ENCODE assay signal across 9 cellular contexts in the genomic region with DNA sequence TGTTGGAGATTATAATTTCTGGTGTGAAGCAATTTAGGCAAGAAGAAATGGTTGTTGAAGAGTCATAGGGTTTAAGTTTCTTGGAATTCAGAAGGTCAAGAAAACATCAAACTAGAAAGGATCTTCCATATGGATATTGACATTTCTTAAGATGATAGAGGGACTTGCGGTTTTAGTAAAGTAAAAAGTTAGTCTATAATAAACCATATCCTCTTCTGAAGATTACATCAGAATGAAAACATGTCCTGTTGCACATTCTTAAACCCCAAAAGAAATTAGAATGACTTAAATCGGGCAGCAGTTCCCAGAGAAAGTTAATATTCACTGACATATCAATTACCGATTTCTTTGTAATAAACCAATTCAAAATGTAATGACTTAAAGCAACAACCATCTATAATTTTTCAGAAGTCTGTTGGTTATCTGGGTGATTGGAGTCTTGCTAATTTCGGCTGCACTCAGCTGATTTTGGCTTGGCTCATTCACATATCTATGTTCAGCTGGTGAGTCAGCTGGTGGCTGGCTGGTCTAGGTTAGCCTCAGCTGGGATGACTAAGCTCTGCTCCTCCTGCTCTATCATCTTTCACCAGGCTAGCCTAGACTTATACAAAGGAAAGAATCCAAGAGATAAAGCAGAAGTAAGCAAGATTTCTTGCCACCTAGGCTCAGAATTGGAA. TPM values are rescaled to one million over a fixed set of nuclear protein-coding genes. Genes with fewer than 3 reads are reported as not detected.
A peak's percentile ranks its signal among the peaks of the same experiment; 100 is the strongest.
DNase-seq lines count a peak whose midpoint lies in the region; ATAC-seq and FAIRE-seq lines count a peak whose summit lies in the region.
"Had no signal": no experiment of that assay in that cellular context is flagged by ENCODE, and none has a peak within 500 bp of the region (broad histone marks: within the 10 kb centered on the region; RNA-seq: fewer than 3 reads in every experiment).

No MANE protein-coding gene starts in this region.

- H3K27me3 Mint-ChIP-seq in activated CD4-positive, alpha-beta memory T cell treated with anti-CD3 and anti-CD28 coated beads, Interleukin-2, amount 10 ng/mL, durations not matched to agents 7 days and 5 days: no peaks in the 10 kb centered on the region

- peak; percentile 47 for FAIRE-seq in islet of Langerhans (lab: Jason Lieb, UNC)

- POLR2A ChIA-PET in activated CD4-positive, alpha-beta memory T cell treated with anti-CD3 and anti-CD28 coated beads, Interleukin-2, amount 10 ng/mL, durations not matched to agents 7 days and 5 days (lab: Charles Lee): no interaction called here

- peaks cover 2% of the 10 kb centered on the region for H3K9me3 Mint-ChIP-seq in activated CD4-positive, alpha-beta memory T cell treated with anti-CD3 and anti-CD28 coated beads, Interleukin-2, amount 10 ng/mL, durations not matched to agents 7 days and 5 days
- H3K9me3 Mint-ChIP-seq: activated B cell treated with CpG ODN at 0.5 μM for 24 hours had no signal

- peaks cover 2% of the 10 kb centered on the region for H3K36me3 Mint-ChIP-seq in activated CD4-positive, alpha-beta memory T cell treated with anti-CD3 and anti-CD28 coated beads, Interleukin-2, amount 10 ng/mL, durations not matched to agents 7 days and 5 days (ENCODE audit: low read depth)

- no peak overlapping the region for H3K27ac Mint-ChIP-seq in activated CD4-positive, alpha-beta memory T cell treated with anti-CD3 and anti-CD28 coated beads, Interleukin-2, amount 10 ng/mL, durations not matched to agents 7 days and 5 days
- H3K27ac Mint-ChIP-seq: activated B cell treated with CpG ODN at 0.5 μM for 24 hours had no signal

- no peak overlapping the region for H3K4me3 Mint-ChIP-seq in activated CD4-positive, alpha-beta memory T cell treated with anti-CD3 and anti-CD28 coated beads, Interleukin-2, amount 10 ng/mL, durations not matched to agents 7 days and 5 days
- H3K4me3 Mint-ChIP-seq: activated B cell treated with CpG ODN at 0.5 μM for 24 hours had no signal

- CTCF ChIA-PET in activated CD4-positive, alpha-beta memory T cell treated with anti-CD3 and anti-CD28 coated beads, Interleukin-2, amount 10 ng/mL, durations not matched to agents 7 days and 5 days (lab: Charles Lee): no interaction called here

- DNase-seq in AG08396 (ENCODE audit: low spot score) (peak; percentile 80), HCEC 1CT (peak; percentile 88), cerebellar cortex (ENCODE audit: low spot score) (no peak), pons (ENCODE audit: low spot score) (no peak), D341Med (ENCODE audit: low spot score) (no peak)
- DNase-seq in activated CD4-positive, alpha-beta memory T cell treated with anti-CD3 and anti-CD28 coated beads, Interleukin-2, amount 10 ng/mL, durations not matched to agents 7 days and 5 days: peak; percentile 18
- DNase-seq: activated B cell treated with CpG ODN at 0.5 μM for 24 hours had no signal

- no peak for ATAC-seq in HG03354 (IDR thresholded peaks at IDR 0.05; ENCODE audit: poor library complexity, severe bottlenecking, unreplicated experiment)

- peaks cover 10% of the 10 kb centered on the region for H3K4me1 Mint-ChIP-seq in activated CD4-positive, alpha-beta memory T cell treated with anti-CD3 and anti-CD28 coated beads, Interleukin-2, amount 10 ng/mL, durations not matched to agents 7 days and 5 days

RNA-seq across cellular contexts. Expression of a gene that starts 24.4 kb away (rescaled TPM):
- 10 to 100 TPM; 17.8 to 20.5 TPM for total RNA-seq in activated CD4-positive, alpha-beta memory T cell treated with anti-CD3 and anti-CD28 coated beads, Interleukin-2, amount 10 ng/mL, durations not matched to agents 7 days and 5 days

Comparison
In these comparisons a context has a peak if more than half of its experiments do, and no peak if none do; other contexts are left out.
1. DNase-seq: peak in AG08396 (single experiment), HCEC 1CT (single experiment) and activated CD4-positive, alpha-beta memory T cell treated with anti-CD3 and anti-CD28 coated beads, Interleukin-2, amount 10 ng/mL, durations not matched to agents 7 days and 5 days (single experiment); none in cerebellar cortex (single experiment), pons (single experiment) and D341Med (single experiment).